Comparison of ENCODE assay signal across 8 cellular contexts in genomic region chr7:7157887-7158271, GRCh38. TPM values are rescaled to one million over a fixed set of nuclear protein-coding genes. Genes with fewer than 3 reads are reported as not detected.
DNase-seq lines count a peak whose midpoint lies in the region; ATAC-seq and TF ChIP-seq lines count a peak whose summit lies in the region.

No MANE protein-coding gene starts in this region.

- peak overlapping the region; percentile 25 to 54 for H3K4me3 ChIP-seq in DND-41 (ENCODE audit: low read depth in 1 of 2, low read length in 2 of 2)
- peak overlapping the region; percentile 79 for H3K4me3 ChIP-seq in adipocyte (ENCODE audit: low read length)
- H3K4me3 ChIP-seq in naive thymus-derived CD4-positive, alpha-beta T cell (ENCODE audit: low read length) = peak overlapping the region; percentile 51

- H2AFZ ChIP-seq in DND-41 (ENCODE audit: low read depth, low read length) = peak overlapping the region; percentile 27

- no peak for DNase-seq in DND-41
- DNase-seq in adipocyte (ENCODE audit: low read depth) = peak; percentile 73
- DNase-seq in naive thymus-derived CD4-positive, alpha-beta T cell = no peak
- no peak for DNase-seq in type B pancreatic cell (ENCODE audit: extremely low spot score, unreplicated experiment)
- no peak for DNase-seq in islet precursor cell

- intact Hi-C loops in naive thymus-derived CD4-positive, alpha-beta T cell (cut with micrococcal nuclease) = loop anchor here (1.0 to 2.0 kb wide), 6 partner anchors 7 to 482 kb away; partner anchors contain the start of genes C1GALT1 (in 2 of the 2), MIOS (in 1 of the 2) and UMAD1 (in 1 of the 2)

- H3K27ac ChIP-seq in DND-41 (ENCODE audit: low read length) = peak overlapping the region; percentile 94
- peak overlapping the region; percentile 67 for H3K27ac ChIP-seq in naive thymus-derived CD4-positive, alpha-beta T cell (ENCODE audit: low read depth, low read length)

- H3K4me2 ChIP-seq in DND-41 (ENCODE audit: insufficient read depth, low read length) = peak overlapping the region; percentile 76

- H3K27me3 ChIP-seq in DND-41 (ENCODE audit: insufficient read depth, low read length, poor library complexity) (no peaks in the 10 kb centered on the region), adipocyte (replicated peaks; ENCODE audit: control insufficient read depth, insufficient read depth, low read length) (no peaks in the 10 kb centered on the region)
- H3K27me3 ChIP-seq in naive thymus-derived CD4-positive, alpha-beta T cell (ENCODE audit: control insufficient read depth in 2 of 2, insufficient read depth in 2 of 2, low read length in 2 of 2) = no peaks in the 10 kb centered on the region

- H3K4me1 Mint-ChIP-seq in naive thymus-derived CD4-positive, alpha-beta T cell = peaks cover 40 to 78% (median 69%) of the 10 kb centered on the region in 7 donors
- H3K4me1 Mint-ChIP-seq in type B pancreatic cell (ENCODE audit: unreplicated experiment) = no peaks in the 10 kb centered on the region

- H3K36me3 ChIP-seq in DND-41 (ENCODE audit: insufficient read depth, low read length) (no peaks in the 10 kb centered on the region), adipocyte (ENCODE audit: control insufficient read depth, insufficient read depth, low read length, severe bottlenecking) (no peaks in the 10 kb centered on the region)
- no peaks in the 10 kb centered on the region for H3K36me3 ChIP-seq in naive thymus-derived CD4-positive, alpha-beta T cell (ENCODE audit: control insufficient read depth in 2 of 3, insufficient read depth in 3 of 3, low read length in 3 of 3)

- H4K20me1 ChIP-seq in DND-41 (ENCODE audit: insufficient read depth, low read length) = no peaks in the 10 kb centered on the region

- peak overlapping the region; percentile 51 to 90 (median 79) for H3K4me3 Mint-ChIP-seq in naive thymus-derived CD4-positive, alpha-beta T cell
- no peak overlapping the region for H3K4me3 Mint-ChIP-seq in type B pancreatic cell

- no peaks in the 10 kb centered on the region for H3K27me3 Mint-ChIP-seq in naive thymus-derived CD4-positive, alpha-beta T cell
- no peaks in the 10 kb centered on the region for H3K27me3 Mint-ChIP-seq in type B pancreatic cell

- H3K4me1 ChIP-seq in DND-41 (ENCODE audit: insufficient read depth, low read length) (peaks cover 44% of the 10 kb centered on the region), adipocyte (ENCODE audit: control insufficient read depth, insufficient read depth, low read length) (peaks cover 23% of the 10 kb centered on the region)
- H3K4me1 ChIP-seq in naive thymus-derived CD4-positive, alpha-beta T cell (ENCODE audit: control insufficient read depth in 2 of 2, insufficient read depth in 2 of 2, low read length in 2 of 2) = peaks cover 34 to 46% of the 10 kb centered on the region in 2 donors

- peak; percentile 3; the same call in 1 of the 3 replicates for ATAC-seq in DND-41 (ENCODE audit: insufficient read depth, low read depth)
- peak; percentile 12 for ATAC-seq in HG03159 (IDR thresholded peaks at IDR 0.05; ENCODE audit: unreplicated experiment)
- no peak for ATAC-seq in naive thymus-derived CD4-positive, alpha-beta T cell
- ATAC-seq in GM18519 (IDR thresholded peaks at IDR 0.05; ENCODE audit: low FRiP score, unreplicated experiment) = no peak
- ATAC-seq in GM18909 (IDR thresholded peaks at IDR 0.05; ENCODE audit: poor library complexity, unreplicated experiment) = no peak

- peaks cover 26% of the 10 kb centered on the region for H3K79me2 ChIP-seq in DND-41 (ENCODE audit: insufficient read depth, low read length)

- POLR2A ChIA-PET in naive thymus-derived CD4-positive, alpha-beta T cell (lab: Charles Lee) = interaction anchor here (0.8 to 4.9 kb wide), 11 partner anchors 9 to 54 kb away, joined by 3 to 109 read pairs (median 5); partner anchors contain the start of gene C1GALT1

- CTCF ChIA-PET in naive thymus-derived CD4-positive, alpha-beta T cell (lab: Charles Lee) = interaction anchor here (0.7 to 2.4 kb wide), 5 partner anchors 21 to 55 kb away, joined by 3 to 21 read pairs (median 4); partner anchors contain the start of gene C1GALT1

- peak overlapping the region; percentile 67 for H3K9ac ChIP-seq in DND-41 (ENCODE audit: low read depth, low read length)
- peak overlapping the region; percentile 85 for H3K9ac ChIP-seq in adipocyte (ENCODE audit: low read length)

- peaks cover 0 to 51% (median 4%) of the 10 kb centered on the region in 5 donors for H3K36me3 Mint-ChIP-seq in naive thymus-derived CD4-positive, alpha-beta T cell
- H3K36me3 Mint-ChIP-seq in type B pancreatic cell = no peaks in the 10 kb centered on the region

- H3K9me3 ChIP-seq in DND-41 (ENCODE audit: insufficient read depth, low read length, severe bottlenecking) = peaks cover 10% of the 10 kb centered on the region
- no peaks in the 10 kb centered on the region for H3K9me3 ChIP-seq in adipocyte (ENCODE audit: control insufficient read depth, low read length)
- peaks cover 0 to 5% (median 0%) of the 10 kb centered on the region in 3 experiments for H3K9me3 ChIP-seq in naive thymus-derived CD4-positive, alpha-beta T cell (ENCODE audit: control insufficient read depth in 2 of 3, low read length in 3 of 3)

- peak overlapping the region; percentile 81 to 99 (median 92) for H3K27ac Mint-ChIP-seq in naive thymus-derived CD4-positive, alpha-beta T cell
- H3K27ac Mint-ChIP-seq in type B pancreatic cell = no peak overlapping the region

- TF ChIP-seq CTCF in DND-41 (IDR thresholded peaks at IDR 0.05; ENCODE audit: borderline replicate concordance, extremely low read depth, low read length, poor library complexity, severe bottlenecking) (no peak), type B pancreatic cell (conservative IDR thresholded peaks at IDR 0.05) (no peak)

- H3K9me3 Mint-ChIP-seq in naive thymus-derived CD4-positive, alpha-beta T cell = peaks cover 0 to 30% (median 12%) of the 10 kb centered on the region in 11 donors
- peaks cover 9% of the 10 kb centered on the region for H3K9me3 Mint-ChIP-seq in type B pancreatic cell

RNA-seq across cellular contexts. Expression of gene C1GALT1, which starts 24.5 kb away (rescaled TPM):
- 10 to 100 TPM; 51.4 to 60.1 (median 55.6) TPM for total RNA-seq in naive thymus-derived CD4-positive, alpha-beta T cell
- polyA plus RNA-seq in naive thymus-derived CD4-positive, alpha-beta T cell = 10 to 100 TPM; 47.9 to 54.5 TPM
- 48.8 and 58.8 TPM in 2 replicates for total RNA-seq in type B pancreatic cell (ENCODE audit: low replicate concordance)

Comparison
In these comparisons a context has a peak if more than half of its experiments do, and no peak if none do; other contexts are left out.
1. ATAC-seq: peak in DND-41 (single experiment) and HG03159 (single experiment); none in naive thymus-derived CD4-positive, alpha-beta T cell (single experiment), GM18519 (single experiment) and GM18909 (single experiment).
2. Peak in every context shown above with its lines, with median percentiles within 50 percentile points of each other: H3K4me3 ChIP-seq.